Comparison of ENCODE assay signal across 8 cellular contexts in genomic region chr3:38137615-38138346, GRCh38. TPM values are rescaled to one million over a fixed set of nuclear protein-coding genes. Genes with fewer than 3 reads are reported as not detected.
DNase-seq lines count a peak whose midpoint lies in the region; TF ChIP-seq lines count a peak whose summit lies in the region.

No MANE protein-coding gene starts in this region.

- TF ChIP-seq CTCF in colonic mucosa (IDR thresholded peaks at IDR 0.05) (no peak), uterus (IDR thresholded peaks at IDR 0.05) (no peak), GM10248 (IDR thresholded peaks at IDR 0.05; ENCODE audit: control extremely low read depth, extremely low read depth, low read depth, missing control alignments) (no peak)

- POLR2A ChIA-PET in GM10248 (lab: Yijun Ruan, JAX) = interaction anchor here (0.8 to 1.8 kb wide), 6 partner anchors 11 to 330 kb away, joined by 3 to 15 read pairs (median 4); partner anchors contain the start of gene OXSR1

- TF ChIP-seq POLR2A in uterus (IDR thresholded peaks at IDR 0.05) = no peak

- CTCF ChIA-PET in GM10248 (lab: Yijun Ruan, JAX) = interaction anchor here (0.6 to 1.9 kb wide), 8 partner anchors 16 to 342 kb away, joined by 3 to 10 read pairs (median 3); partner anchors contain the start of gene OXSR1

- peak overlapping the region; percentile 95 to 97 for H3K9ac ChIP-seq in colonic mucosa (ENCODE audit: low read depth in 2 of 2, low read length in 2 of 2)
- peak overlapping the region; percentile 97 to 98 for H3K9ac ChIP-seq in mucosa of rectum (ENCODE audit: low read depth in 1 of 2, low read length in 2 of 2)

- H3K27ac ChIP-seq in SJCRH30 = peak overlapping the region; percentile 46; the same call in 1 of the 2 replicates
- peak overlapping the region; percentile 98 for H3K27ac ChIP-seq in colonic mucosa
- H3K27ac ChIP-seq in mucosa of rectum (ENCODE audit: low read depth in 2 of 2, low read length in 2 of 2) = peak overlapping the region; percentile 94 to 98
- peak overlapping the region; percentile 89 to 92 for H3K27ac ChIP-seq in uterus

- H3K9me3 ChIP-seq in SJCRH30 (replicated peaks) (no peaks in the 10 kb centered on the region), colonic mucosa (no peaks in the 10 kb centered on the region), mucosa of rectum (ENCODE audit: control insufficient read depth in 2 of 2, low read length in 2 of 2) (no peaks in the 10 kb centered on the region), uterus (no peaks in the 10 kb centered on the region)

- H3K4me3 ChIP-seq in SJCRH30 = peak overlapping the region; percentile 87
- H3K4me3 ChIP-seq in colonic mucosa = peak overlapping the region; percentile 77
- peak overlapping the region; percentile 94 for H3K4me3 ChIP-seq in mucosa of rectum (ENCODE audit: low read length in 2 of 2)
- H3K4me3 ChIP-seq in uterus = peak overlapping the region; percentile 46 to 76

- H3K27me3 ChIP-seq in SJCRH30 (no peaks in the 10 kb centered on the region), colonic mucosa (no peaks in the 10 kb centered on the region), mucosa of rectum (ENCODE audit: control insufficient read depth in 2 of 2, insufficient read depth in 2 of 2, low read length in 2 of 2) (no peaks in the 10 kb centered on the region), uterus (no peaks in the 10 kb centered on the region)

- DNase-seq in NCI-H1417 (lab: John Stamatoyannopoulos, UW) (peak in 2 of 3 experiments; percentile 55 to 58), NCI-H1417 treated with DMSO at 0.1 percent for 48 hours (lab: John Stamatoyannopoulos, UW) (no peak), SJCRH30 (no peak), colonic mucosa (peak; percentile 49), uterus (peak in 1 of 2 donors; percentile 38), iPS-NIHi11 (ENCODE audit: low spot score) (no peak), GM10248 (ENCODE audit: extremely low spot score) (no peak)

- intact Hi-C loops in colonic mucosa (cut with DNase I) = no loop called here
- intact Hi-C loops in uterus (cut with DNase I; ENCODE audit: low total_unique reads) = no loop called here

- H3K4me1 ChIP-seq in SJCRH30 (no peaks in the 10 kb centered on the region), colonic mucosa (peaks cover 27% of the 10 kb centered on the region), mucosa of rectum (ENCODE audit: control insufficient read depth in 2 of 2, insufficient read depth in 2 of 2, low read length in 2 of 2) (peaks cover 53 to 56% of the 10 kb centered on the region in 2 donors), uterus (no peaks in the 10 kb centered on the region)

- H3K36me3 ChIP-seq in SJCRH30 = no peaks in the 10 kb centered on the region
- peaks cover 15% of the 10 kb centered on the region for H3K36me3 ChIP-seq in colonic mucosa
- peaks cover 31 to 38% of the 10 kb centered on the region in 2 donors for H3K36me3 ChIP-seq in mucosa of rectum (ENCODE audit: control insufficient read depth in 2 of 2, insufficient read depth in 2 of 2, low read length in 2 of 2)
- H3K36me3 ChIP-seq in uterus = no peaks in the 10 kb centered on the region

RNA-seq across cellular contexts. Expression of gene MYD88, which starts 0.7 kb away (rescaled TPM):
- total RNA-seq in SJCRH30 (2014; rRNA removed; shearing (Covaris generic)) = 2.5 and 2.7 TPM in 2 replicates
- total RNA-seq in colonic mucosa (10 to 100 TPM; 69.5 to 70.4 TPM), uterus (10 to 100 TPM in 3 of 4 donors, 1 to 10 TPM in 1; 2.0 to 30.9 (median 22.3) TPM)

RNA-seq across cellular contexts. Expression of gene ACAA1, which starts 0.9 kb away (rescaled TPM):
- total RNA-seq in SJCRH30 (2014; rRNA removed; shearing (Covaris generic)) = 14.9 and 15.0 TPM in 2 replicates
- total RNA-seq in colonic mucosa = 100 to 1,000 TPM; 135 to 167 TPM
- 10 to 100 TPM; 22.3 to 54.1 (median 37.6) TPM for total RNA-seq in uterus

RNA-seq across cellular contexts. Expression of gene OXSR1, which starts 27.6 kb away (rescaled TPM):
- 27.9 and 31.6 TPM in 2 replicates for total RNA-seq in SJCRH30 (2014; rRNA removed; shearing (Covaris generic))
- 10 to 100 TPM; 32.0 to 57.3 TPM for total RNA-seq in colonic mucosa
- total RNA-seq in uterus = 10 to 100 TPM; 12.9 to 45.6 (median 39.5) TPM

Comparison
In these comparisons a context has a peak if more than half of its experiments do, and no peak if none do; other contexts are left out.
1. DNase-seq: peak in NCI-H1417 (2 of 3) and colonic mucosa (single experiment); none in NCI-H1417 treated with DMSO at 0.1 percent for 48 hours (single experiment), SJCRH30 (0 of 2), iPS-NIHi11 (single experiment) and GM10248 (single experiment).
2. H3K27ac ChIP-seq: peak in every context shown above with its lines; median percentile 98 in colonic mucosa; 96 in mucosa of rectum; 90 in uterus; 46 in SJCRH30.
3. Peak in every context shown above with its lines, with median percentiles within 50 percentile points of each other: H3K4me3 ChIP-seq.